Comparison of ENCODE assay signal across 9 cellular contexts in the genomic region with DNA sequence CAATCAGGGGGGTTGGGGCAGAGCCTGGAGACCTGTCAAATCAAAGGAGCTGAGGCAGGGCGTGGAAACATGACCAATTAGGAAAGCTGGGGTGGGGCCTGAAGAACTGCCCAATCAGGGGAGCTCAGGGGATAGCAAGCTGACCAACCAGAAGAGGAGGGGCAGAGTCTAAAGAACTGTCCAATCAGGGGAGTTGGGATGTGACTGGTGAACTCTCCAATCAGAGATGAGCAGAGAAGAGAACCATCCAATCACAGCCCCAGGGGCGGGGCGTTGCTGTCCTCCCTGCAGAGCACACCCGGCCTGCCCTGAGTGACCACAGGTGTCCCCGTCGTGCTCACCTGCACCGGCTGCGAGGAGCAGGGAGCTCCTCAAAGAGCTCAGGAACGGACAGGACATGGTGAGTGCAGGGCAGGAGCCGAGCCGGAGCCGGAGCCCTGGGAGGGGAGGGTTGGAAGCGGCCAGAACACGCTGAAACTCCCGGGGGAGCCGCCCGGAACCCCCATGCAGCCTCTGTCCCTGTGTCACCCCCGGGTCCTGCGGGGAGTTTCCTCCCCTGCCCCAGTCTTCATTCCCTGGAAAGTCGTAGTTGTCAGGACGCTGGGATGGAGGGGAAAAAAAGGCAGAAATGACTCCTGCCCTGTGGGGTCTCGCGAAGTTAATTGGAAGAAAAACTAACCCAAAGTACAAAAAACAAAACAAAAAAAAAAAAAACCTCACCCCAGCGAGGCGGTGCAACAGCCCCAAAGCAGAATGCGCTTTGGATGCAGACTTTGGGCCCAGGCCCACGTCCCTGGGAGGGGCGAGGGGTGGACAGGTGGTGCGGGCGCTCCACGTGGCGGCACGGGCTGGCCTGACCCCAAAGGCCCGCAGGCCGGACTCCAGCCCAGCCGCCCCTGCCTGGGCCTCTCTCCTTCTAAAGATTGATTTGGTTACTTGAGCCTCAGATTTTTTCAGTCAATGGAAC. TPM values are rescaled to one million over a fixed set of nuclear protein-coding genes. Genes with fewer than 3 reads are reported as not detected.
DNase-seq lines count a peak whose midpoint lies in the region; ATAC-seq, FAIRE-seq and TF ChIP-seq lines count a peak whose summit lies in the region.
"Had no signal": no experiment of that assay in that cellular context is flagged by ENCODE, and none has a peak within 500 bp of the region (broad histone marks: within the 10 kb centered on the region; RNA-seq: fewer than 3 reads in every experiment).

TSS of gene ZNF556 (plus strand) at position 311 of the 967 bp plus-strand sequence. CDS start at position 398, 87 bp downstream.

- H3K36me3 ChIP-seq in GM23248 (ENCODE audit: low read depth), result no peaks in the 10 kb centered on the region

- no peak for TF ChIP-seq CTCF in epithelial cell of proximal tubule (conservative IDR thresholded peaks at IDR 0.05; ENCODE audit: low read depth, low read length)

- 61 to 69% methylated on average over 32 to 36 of the region's 36 CpGs for WGBS in GM23248 (ENCODE audit: low coverage in 1 of 2, low lambda C conversion rate in 2 of 2, missing lambda C conversion rate in 2 of 2), 2 experiments

- ATAC-seq in GM18520 (IDR thresholded peaks at IDR 0.05; ENCODE audit: unreplicated experiment) (no peak), GM19463 (IDR thresholded peaks at IDR 0.05; ENCODE audit: unreplicated experiment) (no peak)

- no peaks in the 10 kb centered on the region for H3K79me2 ChIP-seq in GM23248 (ENCODE audit: insufficient read depth)

- DNase-seq in 8988T, result peak; percentile 46
- peak; percentile 12 for DNase-seq in GM23248
- peak; percentile 93 for DNase-seq in NCI-H69 (lab: John Stamatoyannopoulos, UW)
- DNase-seq in epithelial cell of proximal tubule (ENCODE audit: low read depth), result peak; percentile 61
- DNase-seq in NCI-H187 (lab: John Stamatoyannopoulos, UW), result no peak
- DNase-seq in GM12891 (ENCODE audit: insufficient read length, low spot score), result no peak
- DNase-seq: amniotic stem cell had no signal

- no peaks in the 10 kb centered on the region for H4K20me1 ChIP-seq in GM23248 (ENCODE audit: insufficient read depth)

- no peaks in the 10 kb centered on the region for H3K9me2 ChIP-seq in GM23248 (ENCODE audit: insufficient read depth)

- no peak for TF ChIP-seq POLR2A in GM12891 (IDR thresholded peaks at IDR 0.05; ENCODE audit: low read depth, low read length)

- H3K27ac ChIP-seq in GM23248, result no peak within 1 kb of the TSS

- no peaks in the 10 kb centered on the region for H3K27me3 ChIP-seq in GM23248 (replicated peaks; ENCODE audit: insufficient read depth)

- no peaks in the 10 kb centered on the region for H3K9me3 ChIP-seq in GM23248 (ENCODE audit: low read depth)

- no peak within 1 kb of the TSS for H3K9ac ChIP-seq in GM23248

- H3F3A ChIP-seq in GM23248 (ENCODE audit: insufficient read depth), result no peaks in the 10 kb centered on the region

- in situ Hi-C loops in GM23248 (cut with MboI), result loop anchor here (25.0 kb wide), 1 partner anchor 205 kb away; no protein-coding TSS in a partner anchor

- H3K4me1 ChIP-seq in GM23248 (ENCODE audit: insufficient read depth), result no peaks in the 10 kb centered on the region

- H3K4me2 ChIP-seq in GM23248 (ENCODE audit: unreplicated experiment), result no peak within 1 kb of the TSS

- H2AFZ ChIP-seq in GM23248, result no peak within 1 kb of the TSS

- no peak for FAIRE-seq in GM12891 (lab: Jason Lieb, UNC)

- no peak within 1 kb of the TSS for H3K4me3 ChIP-seq in GM23248
- peak within 1 kb of the TSS; percentile 51 for H3K4me3 ChIP-seq in epithelial cell of proximal tubule (ENCODE audit: low read depth, low read length)

TF ChIP-seq in GM12891, 5 proteins besides CTCF, POLR2A, EP300 and RAD21:
- TF ChIP-seq SPI1 (IDR thresholded peaks at IDR 0.05; ENCODE audit: low read depth, low read length) (no peak), TAF1 (IDR thresholded peaks at IDR 0.05; ENCODE audit: low read depth, low read length) (no peak), POLR2AphosphoS5 (IDR thresholded peaks at IDR 0.05; ENCODE audit: low read depth, low read length) (no peak), PAX5 (IDR thresholded peaks at IDR 0.05; ENCODE audit: insufficient read depth, low read length, severe bottlenecking) (no peak), POU2F2 (IDR thresholded peaks at IDR 0.05; ENCODE audit: low read depth, low read length) (no peak)
TF ChIP-seq in GM12891: peak in this region for 0.

RNA-seq across cellular contexts. Expression of gene ZNF556, which starts in this region (rescaled TPM):
- not detected in 2 replicates for total RNA-seq in GM23248 (2014; rRNA removed; shearing (Covaris generic))
- polyA plus RNA-seq in GM23248 (2016; fragmentation: Nextera tagmentation; extraction: Ambion mirVana), result not detected in 2 replicates
- 0.06 TPM in 1 of 2 replicates, not detected in the other for total RNA-seq in epithelial cell of proximal tubule
- not detected for polyA plus RNA-seq in GM12891 (2012; ENCODE audit: low read depth, missing spikeins)

Comparison
In these comparisons a context has a peak if more than half of its experiments do, and no peak if none do; other contexts are left out.
1. Peak in DNase-seq in GM23248; RNA of the gene not detected or under 1 TPM.
2. Peak in DNase-seq and H3K4me3 ChIP-seq in epithelial cell of proximal tubule; RNA of the gene not detected or under 1 TPM.
3. DNase-seq: peak in 8988T (single experiment) and NCI-H69 (single experiment); none in NCI-H187 (0 of 2) and GM12891 (single experiment).